Comparison of ENCODE assay signal across 1 cellular context in genomic region chr6:139152088-139152891, GRCh38.
TF ChIP-seq lines count a peak whose summit lies in the region.

No MANE protein-coding gene starts in this region.

TF ChIP-seq in HEK293, 187 proteins besides CTCF, POLR2A, EP300 and RAD21 (continued from another document and continues in another):
- TF ChIP-seq PRDM4 (tag by site-specific recombination; IDR thresholded peaks at IDR 0.05) (peak; percentile 93), ZNF830 (tag by site-specific recombination; IDR thresholded peaks at IDR 0.05; ENCODE audit: low read depth) (no peak), ZNF768 (tag by site-specific recombination; IDR thresholded peaks at IDR 0.05) (no peak), ZNF24 (tag by site-specific recombination; IDR thresholded peaks at IDR 0.05) (peak; percentile 93), ZNF280D (tag by site-specific recombination; IDR thresholded peaks at IDR 0.05) (no peak), ZNF785 (tag by site-specific recombination; IDR thresholded peaks at IDR 0.05) (no peak), ZBTB17 (tag by site-specific recombination; IDR thresholded peaks at IDR 0.05) (peak; percentile 57), ZNF10 (tag by site-specific recombination; IDR thresholded peaks at IDR 0.05) (peak; percentile 79), KLF7 (tag by site-specific recombination; IDR thresholded peaks at IDR 0.05; ENCODE audit: borderline replicate concordance) (peak; percentile 95), TSHZ1 (tag by site-specific recombination; IDR thresholded peaks at IDR 0.05; ENCODE audit: borderline replicate concordance) (peak; percentile 100), ZNF362 (tag by site-specific recombination; IDR thresholded peaks at IDR 0.05) (peak; percentile 75), ZBTB10 (tag by site-specific recombination; IDR thresholded peaks at IDR 0.05) (no peak), ZNF639 (tag by site-specific recombination; IDR thresholded peaks at IDR 0.05) (peak; percentile 97), ZNF112 (tag by site-specific recombination; IDR thresholded peaks at IDR 0.05) (no peak), ZIC2 (tag by site-specific recombination; IDR thresholded peaks at IDR 0.05) (no peak), RBAK (tag by site-specific recombination; IDR thresholded peaks at IDR 0.05) (no peak), GLIS1 (tag by site-specific recombination; IDR thresholded peaks at IDR 0.05) (peak; percentile 48; the same call in 1 of the 2 replicates), ZNF530 (tag by site-specific recombination; IDR thresholded peaks at IDR 0.05; ENCODE audit: low read depth) (no peak), ZNF394 (tag by site-specific recombination; IDR thresholded peaks at IDR 0.05; ENCODE audit: borderline replicate concordance) (peak; percentile 43; the same call in 1 of the 2 replicates), ZNF138 (tag by site-specific recombination; IDR thresholded peaks at IDR 0.05; ENCODE audit: borderline replicate concordance) (no peak), ZNF623 (tag by site-specific recombination; IDR thresholded peaks at IDR 0.05) (peak; percentile 15; the same call in 1 of the 2 replicates), ZBTB6 (tag by site-specific recombination; IDR thresholded peaks at IDR 0.05) (no peak), ZBTB21 (tag by site-specific recombination; IDR thresholded peaks at IDR 0.05) (peak; percentile 56; the same call in 1 of the 2 replicates), YY1 (tag by site-specific recombination; IDR thresholded peaks at IDR 0.05) (peak; percentile 57; the same call in 1 of the 2 replicates), ZSCAN18 (tag by site-specific recombination; IDR thresholded peaks at IDR 0.05) (peak; percentile 88), IKZF3 (tag by site-specific recombination; IDR thresholded peaks at IDR 0.05) (peak; percentile 98), YY2 (tag by site-specific recombination; IDR thresholded peaks at IDR 0.05) (peak; percentile 57; the same call in 1 of the 2 replicates), ZFP37 (tag by site-specific recombination; IDR thresholded peaks at IDR 0.05) (no peak), ZFP69B (tag by site-specific recombination; IDR thresholded peaks at IDR 0.05) (peak; percentile 71; the same call in 1 of the 2 replicates), ZNF560 (tag by site-specific recombination; IDR thresholded peaks at IDR 0.05; ENCODE audit: borderline replicate concordance) (no peak), REST (tag by site-specific recombination; IDR thresholded peaks at IDR 0.05) (no peak), ZSCAN30 (tag by site-specific recombination; IDR thresholded peaks at IDR 0.05) (peak; percentile 96), ZNF747 (tag by site-specific recombination; IDR thresholded peaks at IDR 0.05) (no peak), ZNF37A (tag by site-specific recombination; IDR thresholded peaks at IDR 0.05) (no peak), ZNF202 (tag by site-specific recombination; IDR thresholded peaks at IDR 0.05; ENCODE audit: borderline replicate concordance) (no peak), ZNF580 (tag by site-specific recombination; IDR thresholded peaks at IDR 0.05) (peak; percentile 93), ZNF626 (tag by site-specific recombination; IDR thresholded peaks at IDR 0.05) (no peak), ZNF433 (tag by site-specific recombination; IDR thresholded peaks at IDR 0.05; ENCODE audit: low read depth) (no peak), ZNF324 (tag by site-specific recombination; IDR thresholded peaks at IDR 0.05) (peak; percentile 40; the same call in 1 of the 2 replicates)
